In the genomic region with DNA sequence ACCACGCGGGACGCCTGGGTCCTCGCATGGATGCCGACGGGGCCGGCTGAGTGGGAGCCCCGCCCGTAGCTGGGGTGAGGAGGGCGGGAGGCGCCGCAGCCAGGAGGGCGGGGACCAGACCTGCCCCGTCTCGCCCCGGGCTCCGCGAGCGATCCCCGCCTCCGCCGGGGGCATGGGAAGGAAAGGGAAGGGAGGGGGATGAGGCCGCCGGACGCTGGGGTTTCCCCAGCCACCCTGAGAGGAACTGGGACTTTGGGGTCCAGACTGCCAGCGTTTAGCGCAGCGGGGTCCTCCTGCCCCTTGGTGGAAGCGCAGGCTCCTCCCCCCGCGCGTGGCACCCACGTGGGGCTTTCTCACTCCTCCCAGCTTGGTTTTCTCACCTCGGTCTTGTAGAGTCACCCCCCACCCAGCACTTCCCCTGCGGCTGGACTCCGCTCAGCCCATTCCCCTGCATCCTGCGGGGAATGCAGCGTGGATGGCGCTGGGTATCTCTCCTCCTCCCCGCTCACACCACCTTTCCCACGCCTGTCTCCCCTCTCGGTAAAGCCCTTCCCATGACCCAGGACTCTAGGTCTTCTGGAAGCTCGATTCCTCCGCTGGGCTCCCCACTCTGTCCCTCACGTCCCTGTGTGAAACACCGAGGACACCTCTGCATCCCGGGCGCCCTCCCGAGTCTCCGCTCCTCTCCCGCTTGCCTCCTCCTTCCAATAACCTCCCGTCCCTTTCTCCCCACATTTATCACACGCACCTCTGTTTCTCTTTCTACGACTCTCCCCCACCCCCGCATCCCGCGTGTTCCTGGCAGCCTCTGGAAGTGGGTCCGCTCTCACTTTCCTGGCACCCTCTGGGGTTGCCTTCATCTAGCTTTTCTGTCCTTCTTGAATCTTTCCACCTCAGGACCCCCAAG, we compare ENCODE assay signal across 8 cellular contexts. TPM values are rescaled to one million over a fixed set of nuclear protein-coding genes. Genes with fewer than 3 reads are reported as not detected.
DNase-seq lines count a peak whose midpoint lies in the region; ATAC-seq and TF ChIP-seq lines count a peak whose summit lies in the region.

No MANE protein-coding gene starts in this region.

- H4K8ac ChIP-seq in IMR-90 (ENCODE audit: low read depth in 2 of 2, low read length in 2 of 2): peak overlapping the region in 1 of 2 experiments; percentile 28; a peak in 1 of 4 replicates

- dilution Hi-C loops in IMR-90 (cut with HindIII; ENCODE audit: low sequenced_read_pairs, unreplicated experiment): no loop called here

- H3K4ac ChIP-seq in IMR-90 (ENCODE audit: low read depth, low read length): peak overlapping the region; percentile 73

- no peak overlapping the region for H2BK15ac ChIP-seq in IMR-90 (ENCODE audit: low read depth, low read length)

- DNase-seq in BE2C (peak; percentile 46), IMR-90 (peak; percentile 42), cardiac fibroblast (ENCODE audit: low read depth in 2 of 2) (peak; percentile 54 to 63), left lobe of liver (ENCODE audit: low spot score) (peak; percentile 57), NCI-H2029 treated with DMSO at 0.1 percent for 48 hours (lab: John Stamatoyannopoulos, UW) (no peak)
- DNase-seq in activated CD4-positive, CD25-positive, alpha-beta regulatory T cell treated with anti-CD3 and anti-CD28 coated beads, Interleukin-2, amount 50 U/mL, for 16 hours (ENCODE audit: low read depth, low spot score): peak; percentile 71
- DNase-seq in stimulated activated CD4-positive, alpha-beta T cell treated with anti-CD3 and anti-CD28 coated beads, Interleukin-4, amount 100 ng/mL, for 1 hour: peak; percentile 80

- peak overlapping the region; percentile 98 for H2AK9ac ChIP-seq in IMR-90 (replicated peaks; ENCODE audit: low read depth, low read length, poor library complexity)

- H3K56ac ChIP-seq in IMR-90 (ENCODE audit: extremely low read depth, insufficient read depth, low read length): peak overlapping the region; percentile 43; the same call in 1 of the 2 replicates

- ATAC-seq in GM19328 (IDR thresholded peaks at IDR 0.05; ENCODE audit: unreplicated experiment) (peak; percentile 45), IMR-90 (ENCODE audit: low read depth) (peak; percentile 43), left lobe of liver (peak; percentile 45)

- H4K20me1 ChIP-seq in IMR-90 (ENCODE audit: insufficient read depth, low read length): peaks cover 56% of the 10 kb centered on the region

- TF ChIP-seq POLR2A in IMR-90 (IDR thresholded peaks at IDR 0.05; ENCODE audit: low read depth, low read length): peak; percentile 74; the same call in 1 of the 2 replicates

- WGBS in IMR-90 (ENCODE audit: extremely low coverage in 2 of 2, insufficient read length in 1 of 2), 2 experiments: 1% methylated on average over 28 of the region's 58 CpGs; no CpG with 5 or more reads in 1 of the 2 experiments

- no peak for TF ChIP-seq RAD21 in IMR-90 (IDR thresholded peaks at IDR 0.05; ENCODE audit: low read length)

- peak overlapping the region; percentile 79 for H3K23ac ChIP-seq in IMR-90 (ENCODE audit: low read depth, low read length)

- peak overlapping the region; percentile 88 for H3K14ac ChIP-seq in IMR-90 (replicated peaks; ENCODE audit: low read depth, low read length)

- peak overlapping the region; percentile 32 for H2BK5ac ChIP-seq in IMR-90 (ENCODE audit: low read depth, low read length, poor library complexity, severe bottlenecking)

- peak overlapping the region; percentile 52; the same call in 1 of the 2 replicates for H2BK120ac ChIP-seq in IMR-90 (ENCODE audit: low read depth, low read length)

- 0 out of 2 replicates have a peak, but pooled peaks cover 3% of the 10 kb centered on the region for H3K4me1 ChIP-seq in BE2C
- no peaks in the 10 kb centered on the region for H3K4me1 ChIP-seq in IMR-90 (ENCODE audit: control insufficient read depth, insufficient read depth, low read length)

- in situ Hi-C loops in IMR-90 (cut with MboI; ENCODE audit: low sequenced_read_pairs): no loop called here

- peak overlapping the region; percentile 90 for H3K9ac ChIP-seq in IMR-90 (ENCODE audit: low read depth, low read length)

- no peaks in the 10 kb centered on the region for H3K9me1 ChIP-seq in IMR-90 (ENCODE audit: insufficient read depth, low read length)

- BruUV-seq in IMR-90 (replicated peaks; lab: Mats Ljungman, UMichigan): no TSS peak

- peak overlapping the region; percentile 26; the same call in 1 of the 2 replicates for H3K18ac ChIP-seq in IMR-90 (ENCODE audit: low read depth, low read length)

- peak overlapping the region; percentile 91 for H2AFZ ChIP-seq in IMR-90 (replicated peaks; ENCODE audit: low read length, poor library complexity)

- peak overlapping the region; percentile 47 for H3K27ac ChIP-seq in IMR-90 (ENCODE audit: insufficient read depth, low read length)

- H2AK5ac ChIP-seq in IMR-90 (ENCODE audit: low read depth, low read length): peak overlapping the region; percentile 68

- no peaks in the 10 kb centered on the region for H3K9me3 ChIP-seq in BE2C
- H3K9me3 ChIP-seq in IMR-90 (ENCODE audit: control insufficient read depth, insufficient read depth, low read length): no peaks in the 10 kb centered on the region

- CTCF ChIA-PET in IMR-90 (lab: Yijun Ruan, JAX): interaction anchor here (0.9 to 1.0 kb wide), 2 partner anchors 27 to 30 kb away, joined by 3 to 4 read pairs; no protein-coding TSS in a partner anchor

- peaks cover 19 to 61% of the 10 kb centered on the region in 2 experiments; a peak in 3 of 4 replicates for H3K79me1 ChIP-seq in IMR-90 (ENCODE audit: low read depth in 1 of 2, low read length in 2 of 2)

- TF ChIP-seq CTCF in BE2C (IDR thresholded peaks at IDR 0.05; ENCODE audit: low read depth, low read length): no peak
- no peak for TF ChIP-seq CTCF in IMR-90 (conservative IDR thresholded peaks at IDR 0.05; ENCODE audit: low read depth, low read length)
- no peak for TF ChIP-seq CTCF in cardiac fibroblast (IDR thresholded peaks at IDR 0.05; ENCODE audit: low read depth, low read length)

- H3K4me3 ChIP-seq in BE2C (ENCODE audit: low read depth, low read length) (peak overlapping the region; percentile 75), IMR-90 (ENCODE audit: insufficient read depth, low read depth, low read length) (peak overlapping the region; percentile 76), cardiac fibroblast (replicated peaks in 1 of 2; ENCODE audit: low read depth in 2 of 2, low read length in 2 of 2) (peak overlapping the region; percentile 86 to 93)

- H3K27me3 ChIP-seq in BE2C: peaks cover 27% of the 10 kb centered on the region
- H3K27me3 ChIP-seq in IMR-90 (ENCODE audit: control insufficient read depth, insufficient read depth, low read length): no peaks in the 10 kb centered on the region

- no peaks in the 10 kb centered on the region for H3K36me3 ChIP-seq in BE2C
- peaks cover 4% of the 10 kb centered on the region for H3K36me3 ChIP-seq in IMR-90 (ENCODE audit: control insufficient read depth, insufficient read depth, low read length)

- intact Hi-C loops in IMR-90 (cut with micrococcal nuclease): loop anchor here (1.0 to 5.0 kb wide), 4 partner anchors 28 to 89 kb away; partner anchors contain the start of genes BCKDHA, CCDC97, EXOSC5 and HNRNPUL1

- POLR2A ChIA-PET in IMR-90 (lab: Charles Lee; ENCODE audit: unreplicated experiment): interaction anchor here (0.6 to 0.8 kb wide), 2 partner anchors 29 to 314 kb away, joined by 3 to 7 read pairs; no protein-coding TSS in a partner anchor

- peak overlapping the region; percentile 39 for H4K91ac ChIP-seq in IMR-90 (ENCODE audit: insufficient read depth, low read depth, low read length)

- peak overlapping the region; percentile 98 for H3K4me2 ChIP-seq in IMR-90 (ENCODE audit: low read depth, low read length)

- no peak overlapping the region for H2BK20ac ChIP-seq in IMR-90 (ENCODE audit: low read depth, low read length)

- no peak overlapping the region for H4K5ac ChIP-seq in IMR-90 (ENCODE audit: low read depth, low read length)

RNA-seq across cellular contexts. Expression of gene TGFB1, which starts 2.1 kb away (rescaled TPM):
- polyA plus RNA-seq in BE2C (2012; ENCODE audit: insufficient read depth, insufficient read length, low read depth): 115 TPM
- 3.2 and 3.9 TPM in 2 replicates for total RNA-seq in IMR-90 (2012; rRNA removed)
- polyA plus RNA-seq in IMR-90 (2012; rRNA removed): 26.7 and 27.8 TPM in 2 replicates
- 26.6 and 36.6 TPM in 2 replicates for polyA plus RNA-seq in IMR-90 (2012; cell fraction: cytosol; rRNA removed)
- 47.5 and 90.5 TPM in 2 replicates for polyA plus RNA-seq in IMR-90 (2012; cell fraction: nucleus; rRNA removed; ENCODE audit: low replicate concordance)
- 7.9 TPM for total RNA-seq in left lobe of liver

RNA-seq across cellular contexts. Expression of gene B9D2, which starts 12.4 kb away (rescaled TPM):
- 28.2 TPM for polyA plus RNA-seq in BE2C (2012; ENCODE audit: insufficient read depth, insufficient read length, low read depth)
- total RNA-seq in IMR-90 (2012; rRNA removed) (4.7 and 6.1 TPM in 2 replicates), left lobe of liver (2.1 TPM)
- 9.7 and 11.5 TPM in 2 replicates for polyA plus RNA-seq in IMR-90 (2012; rRNA removed)
- polyA plus RNA-seq in IMR-90 (2012; cell fraction: cytosol; rRNA removed): 10.3 and 13.1 TPM in 2 replicates
- polyA plus RNA-seq in IMR-90 (2012; cell fraction: nucleus; rRNA removed; ENCODE audit: low replicate concordance): 4.0 and 7.2 TPM in 2 replicates

RNA-seq across cellular contexts. Expression of gene TMEM91, which starts 24.7 kb away (rescaled TPM):
- 3.7 TPM for polyA plus RNA-seq in BE2C (2012; ENCODE audit: insufficient read depth, insufficient read length, low read depth)
- total RNA-seq in IMR-90 (2012; rRNA removed) (1.4 and 1.9 TPM in 2 replicates), left lobe of liver (3.1 TPM)
- 4.8 and 5.5 TPM in 2 replicates for polyA plus RNA-seq in IMR-90 (2012; rRNA removed)
- 4.8 and 7.3 TPM in 2 replicates for polyA plus RNA-seq in IMR-90 (2012; cell fraction: cytosol; rRNA removed)
- 28.2 and 31.9 TPM in 2 replicates for polyA plus RNA-seq in IMR-90 (2012; cell fraction: nucleus; rRNA removed; ENCODE audit: low replicate concordance)

RNA-seq across cellular contexts. Expression of gene CCDC97, which starts 41.6 kb away (rescaled TPM):
- 54.0 TPM for polyA plus RNA-seq in BE2C (2012; ENCODE audit: insufficient read depth, insufficient read length, low read depth)
- total RNA-seq in IMR-90 (2012; rRNA removed) (4.1 and 5.8 TPM in 2 replicates), left lobe of liver (9.0 TPM)
- polyA plus RNA-seq in IMR-90 (2012; rRNA removed): 11.0 and 11.9 TPM in 2 replicates
- polyA plus RNA-seq in IMR-90 (2012; cell fraction: cytosol; rRNA removed): 8.9 and 11.5 TPM in 2 replicates
- polyA plus RNA-seq in IMR-90 (2012; cell fraction: nucleus; rRNA removed; ENCODE audit: low replicate concordance): 14.3 and 15.7 TPM in 2 replicates

RNA-seq across cellular contexts. Expression of gene EXOSC5, which starts 45.6 kb away (rescaled TPM):
- 398 TPM for polyA plus RNA-seq in BE2C (2012; ENCODE audit: insufficient read depth, insufficient read length, low read depth)
- total RNA-seq in IMR-90 (2012; rRNA removed): 11.4 and 19.0 TPM in 2 replicates
- 25.2 and 34.0 TPM in 2 replicates for polyA plus RNA-seq in IMR-90 (2012; rRNA removed)
- 26.6 and 36.2 TPM in 2 replicates for polyA plus RNA-seq in IMR-90 (2012; cell fraction: cytosol; rRNA removed)
- 7.0 and 16.4 TPM in 2 replicates for polyA plus RNA-seq in IMR-90 (2012; cell fraction: nucleus; rRNA removed; ENCODE audit: low replicate concordance)
- total RNA-seq in left lobe of liver: 13.2 TPM
